In the genomic region with DNA sequence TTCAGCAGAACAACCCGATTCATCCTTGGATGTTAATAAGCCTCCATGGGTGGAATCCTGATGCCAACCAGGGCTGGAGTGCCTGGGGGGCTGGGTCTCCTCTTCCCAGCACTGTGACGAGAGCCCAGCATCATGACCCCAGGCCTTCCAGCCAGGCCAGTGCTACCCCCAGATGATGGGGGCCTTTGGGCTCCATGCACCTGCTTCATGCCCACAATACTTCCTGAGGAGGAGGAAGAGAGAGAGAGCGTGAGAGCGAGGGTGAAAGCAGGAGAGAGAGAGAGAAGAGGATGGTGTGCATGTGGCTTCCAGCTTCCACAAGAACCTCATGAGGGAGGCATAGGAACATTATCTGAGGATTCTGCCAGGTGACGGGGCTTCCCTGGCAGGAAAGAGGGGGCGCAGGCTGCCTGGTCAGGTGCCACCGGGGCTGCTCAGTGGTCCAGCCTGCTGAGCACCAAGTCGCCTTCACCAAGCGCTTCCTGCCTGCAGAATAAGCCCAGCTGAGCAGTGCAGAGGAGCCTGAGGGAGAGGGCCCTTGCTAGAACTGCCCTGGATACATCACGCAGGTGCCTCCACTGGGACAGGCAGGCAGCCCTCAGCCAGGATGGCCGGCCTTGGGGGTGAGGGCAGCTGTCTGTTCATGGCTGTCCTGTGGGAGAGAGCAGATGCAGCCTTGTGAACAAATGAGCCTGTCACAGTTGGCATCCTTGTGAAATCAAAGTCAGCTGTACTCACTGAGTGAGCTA, we compare ENCODE assay signal across 24 cellular contexts.
DNase-seq lines count a peak whose midpoint lies in the region; ATAC-seq and TF ChIP-seq lines count a peak whose summit lies in the region.
"Had no signal": no experiment of that assay in that cellular context is flagged by ENCODE, and none has a peak within 500 bp of the region (broad histone marks: within the 10 kb centered on the region; RNA-seq: fewer than 3 reads in every experiment).

No MANE protein-coding gene starts in this region.

- CTCF ChIA-PET in activated CD4-positive, alpha-beta memory T cell treated with anti-CD3 and anti-CD28 coated beads, Interleukin-2, amount 10 ng/mL, durations not matched to agents 7 days and 5 days (lab: Charles Lee), result no interaction called here
- CTCF ChIA-PET in activated CD4-positive, alpha-beta memory T cell treated with anti-CD3 and anti-CD28 coated beads for 36 hours (lab: Charles Lee), result no interaction called here
- CTCF ChIA-PET in PC-9 (lab: Charles Lee), result no interaction called here

- POLR2A ChIA-PET in activated CD4-positive, alpha-beta memory T cell treated with anti-CD3 and anti-CD28 coated beads, Interleukin-2, amount 10 ng/mL, durations not matched to agents 7 days and 5 days (lab: Charles Lee), result no interaction called here
- POLR2A ChIA-PET in activated CD4-positive, alpha-beta memory T cell treated with anti-CD3 and anti-CD28 coated beads for 36 hours (lab: Charles Lee), result no interaction called here
- POLR2A ChIA-PET in PC-9 (lab: Charles Lee; ENCODE audit: unreplicated experiment), result no interaction called here

- no peak overlapping the region for H3K4me3 Mint-ChIP-seq in activated CD4-positive, alpha-beta memory T cell treated with anti-CD3 and anti-CD28 coated beads, Interleukin-2, amount 10 ng/mL, durations not matched to agents 7 days and 5 days
- no peak overlapping the region for H3K4me3 Mint-ChIP-seq in activated CD4-positive, alpha-beta memory T cell treated with anti-CD3 and anti-CD28 coated beads for 36 hours
- H3K4me3 Mint-ChIP-seq: activated CD4-positive, alpha-beta T cell treated with anti-CD3 and anti-CD28 coated beads, Interleukin-2, amount 10 ng/mL, durations not matched to agents 24 days and 14 days; activated naive CD4-positive, alpha-beta T cell treated with anti-CD3 and anti-CD28 coated beads for 36 hours; neural crest cell had no signal

- intact Hi-C loops in activated CD4-positive, alpha-beta memory T cell treated with anti-CD3 and anti-CD28 coated beads for 36 hours (cut with micrococcal nuclease), result no loop called here
- intact Hi-C loops in spleen (cut with DNase I; ENCODE audit: low total_unique reads), result no loop called here
- intact Hi-C loops in PC-9 (cut with micrococcal nuclease; ENCODE audit: unreplicated experiment), result no loop called here

- no peak for TF ChIP-seq POLR2A in Peyer's patch (IDR thresholded peaks at IDR 0.05)
- no peak for TF ChIP-seq POLR2A in spleen (IDR thresholded peaks at IDR 0.05)

- H3K9me3 ChIP-seq in Peyer's patch (no peaks in the 10 kb centered on the region), lung (ENCODE audit: control insufficient read depth in 2 of 2, insufficient read depth in 1 of 2, low read length in 1 of 2) (peaks cover 0 to 2% of the 10 kb centered on the region in 2 donors), spleen (peaks cover 0 to 11% (median 2%) of the 10 kb centered on the region in 8 donors), PC-9 (ENCODE audit: insufficient read depth, low read depth) (no peaks in the 10 kb centered on the region)
- H3K9me3 ChIP-seq: BE2C, uterus had no signal

- H3K27me3 ChIP-seq in Peyer's patch, result no peaks in the 10 kb centered on the region
- H3K27me3 ChIP-seq in lung (ENCODE audit: control insufficient read depth, insufficient read depth), result peaks cover 3% of the 10 kb centered on the region
- peaks cover 0 to 34% (median 10%) of the 10 kb centered on the region in 7 donors for H3K27me3 ChIP-seq in spleen (replicated peaks in 1 of 7)
- peaks cover 68% of the 10 kb centered on the region for H3K27me3 ChIP-seq in PC-9 (ENCODE audit: insufficient read depth, low read depth)
- H3K27me3 ChIP-seq: BE2C, hepatocyte had no signal

- ATAC-seq in lung (ENCODE audit: insufficient read depth, low FRiP score) (no peak), GM18511 (IDR thresholded peaks at IDR 0.05; ENCODE audit: unreplicated experiment) (no peak), GM18858 (IDR thresholded peaks at IDR 0.05; ENCODE audit: unreplicated experiment) (no peak)

- no peak overlapping the region for H3K27ac ChIP-seq in Peyer's patch
- H3K27ac ChIP-seq in lung (ENCODE audit: low read depth in 1 of 2, low read length in 1 of 2), result no peak overlapping the region
- no peak overlapping the region for H3K27ac ChIP-seq in spleen
- no peak overlapping the region for H3K27ac ChIP-seq in PC-9
- H3K27ac ChIP-seq: hepatocyte, uterus had no signal

- no peaks in the 10 kb centered on the region for H3K4me1 ChIP-seq in Peyer's patch
- no peaks in the 10 kb centered on the region for H3K4me1 ChIP-seq in lung (ENCODE audit: control insufficient read depth in 2 of 2, insufficient read depth in 2 of 2, low read length in 2 of 2)
- H3K4me1 ChIP-seq in spleen, result no peaks in the 10 kb centered on the region
- H3K4me1 ChIP-seq in PC-9 (replicated peaks; ENCODE audit: insufficient read depth), result no peaks in the 10 kb centered on the region
- H3K4me1 ChIP-seq: BE2C, Caco-2, uterus had no signal

- no peaks in the 10 kb centered on the region for H4K20me1 ChIP-seq in PC-9 (ENCODE audit: insufficient read depth)

- no peaks in the 10 kb centered on the region for H3K79me2 ChIP-seq in PC-9 (ENCODE audit: low read depth)
- H3K79me2 ChIP-seq: hepatocyte had no signal

- H3K4me3 ChIP-seq in Peyer's patch (no peak overlapping the region), lung (no peak overlapping the region), spleen (no peak overlapping the region), PC-9 (no peak overlapping the region)
- H3K4me3 ChIP-seq: hepatocyte, uterus had no signal

- H3K9me2 ChIP-seq in PC-9 (ENCODE audit: insufficient read depth), result no peaks in the 10 kb centered on the region

- no peaks in the 10 kb centered on the region for H3K36me3 Mint-ChIP-seq in activated CD4-positive, alpha-beta memory T cell treated with anti-CD3 and anti-CD28 coated beads, Interleukin-2, amount 10 ng/mL, durations not matched to agents 7 days and 5 days (ENCODE audit: low read depth)
- H3K36me3 Mint-ChIP-seq in activated CD4-positive, alpha-beta memory T cell treated with anti-CD3 and anti-CD28 coated beads for 36 hours, result no peaks in the 10 kb centered on the region

- H2AFZ ChIP-seq in PC-9, result no peak overlapping the region
- H2AFZ ChIP-seq: hepatocyte had no signal

- H3K27me3 Mint-ChIP-seq in activated CD4-positive, alpha-beta memory T cell treated with anti-CD3 and anti-CD28 coated beads, Interleukin-2, amount 10 ng/mL, durations not matched to agents 7 days and 5 days, result peaks cover 1% of the 10 kb centered on the region
- peaks cover 19% of the 10 kb centered on the region for H3K27me3 Mint-ChIP-seq in activated CD4-positive, alpha-beta memory T cell treated with anti-CD3 and anti-CD28 coated beads for 36 hours

- H3K27ac Mint-ChIP-seq in activated CD4-positive, alpha-beta memory T cell treated with anti-CD3 and anti-CD28 coated beads, Interleukin-2, amount 10 ng/mL, durations not matched to agents 7 days and 5 days, result no peak overlapping the region
- H3K27ac Mint-ChIP-seq in activated CD4-positive, alpha-beta memory T cell treated with anti-CD3 and anti-CD28 coated beads for 36 hours, result no peak overlapping the region

- H3K9me3 Mint-ChIP-seq in activated CD4-positive, alpha-beta memory T cell treated with anti-CD3 and anti-CD28 coated beads, Interleukin-2, amount 10 ng/mL, durations not matched to agents 7 days and 5 days, result peaks cover 8% of the 10 kb centered on the region
- H3K9me3 Mint-ChIP-seq in activated CD4-positive, alpha-beta memory T cell treated with anti-CD3 and anti-CD28 coated beads for 36 hours, result peaks cover 13% of the 10 kb centered on the region

- H3K4me1 Mint-ChIP-seq in activated CD4-positive, alpha-beta memory T cell treated with anti-CD3 and anti-CD28 coated beads, Interleukin-2, amount 10 ng/mL, durations not matched to agents 7 days and 5 days, result no peaks in the 10 kb centered on the region
- peaks cover 9% of the 10 kb centered on the region for H3K4me1 Mint-ChIP-seq in activated CD4-positive, alpha-beta memory T cell treated with anti-CD3 and anti-CD28 coated beads for 36 hours (ENCODE audit: low read depth)

- no TSS peak for BruUV-seq in PC-9 (replicated peaks; lab: Mats Ljungman, UMichigan)

- H3K36me3 ChIP-seq in Peyer's patch (no peaks in the 10 kb centered on the region), lung (ENCODE audit: control insufficient read depth in 2 of 2, insufficient read depth in 2 of 2, low read length in 2 of 2) (no peaks in the 10 kb centered on the region), spleen (no peaks in the 10 kb centered on the region), PC-9 (ENCODE audit: low read depth) (no peaks in the 10 kb centered on the region)
- H3K36me3 ChIP-seq: BE2C, uterus had no signal

- no peak overlapping the region for H3K4me2 ChIP-seq in PC-9
- H3K4me2 ChIP-seq: hepatocyte had no signal

- peak; percentile 14 for DNase-seq in activated CD4-positive, alpha-beta memory T cell treated with anti-CD3 and anti-CD28 coated beads, Interleukin-2, amount 10 ng/mL, durations not matched to agents 7 days and 5 days
- DNase-seq in activated CD4-positive, alpha-beta memory T cell treated with anti-CD3 and anti-CD28 coated beads for 36 hours, result no peak
- DNase-seq in Peyer's patch (peak in 2 of 3 donors; percentile 17 to 30), lung (ENCODE audit: low spot score) (peak; percentile 21), spleen (peak; percentile 59), PC-9 (no peak)
- DNase-seq: amygdala; BE2C; central memory CD4-positive, alpha-beta T cell; foreskin fibroblast; mesendoderm; NCI-H1417; NCI-H2107; NCI-H510A; stimulated activated CD4-positive, alpha-beta T cell treated with anti-CD3 and anti-CD28 coated beads, Interleukin-12 subunit alpha, Interleukin-12 subunit beta, amount 100 ng/mL, for 4 hours; substantia nigra had no signal

- 75 to 78% methylated on average over 11 of the region's 11 CpGs for WGBS in lung, 2 donors
- 74 to 87% (median 74%) methylated on average over 8 to 11 of the region's 11 CpGs for WGBS in spleen, 5 donors

- no peaks in the 10 kb centered on the region for H3F3A ChIP-seq in PC-9 (ENCODE audit: insufficient read depth, low read depth)

- TF ChIP-seq CTCF in Peyer's patch (IDR thresholded peaks at IDR 0.05) (no peak), lung (IDR thresholded peaks at IDR 0.05; ENCODE audit: control extremely low read depth, extremely low read depth) (no peak), spleen (IDR thresholded peaks at IDR 0.05 in 8 of 11, conservative IDR thresholded peaks at IDR 0.05 in 3 of 11) (no peak), PC-9 (conservative IDR thresholded peaks at IDR 0.05) (no peak)

Comparison
In these comparisons a context has a peak if more than half of its experiments do, and no peak if none do; other contexts are left out.
1. DNase-seq: peak in activated CD4-positive, alpha-beta memory T cell treated with anti-CD3 and anti-CD28 coated beads, Interleukin-2, amount 10 ng/mL, durations not matched to agents 7 days and 5 days (single experiment), Peyer's patch (2 of 3), lung (single experiment) and spleen (single experiment); none in activated CD4-positive, alpha-beta memory T cell treated with anti-CD3 and anti-CD28 coated beads for 36 hours (single experiment) and PC-9 (0 of 2).